In the genomic region with DNA sequence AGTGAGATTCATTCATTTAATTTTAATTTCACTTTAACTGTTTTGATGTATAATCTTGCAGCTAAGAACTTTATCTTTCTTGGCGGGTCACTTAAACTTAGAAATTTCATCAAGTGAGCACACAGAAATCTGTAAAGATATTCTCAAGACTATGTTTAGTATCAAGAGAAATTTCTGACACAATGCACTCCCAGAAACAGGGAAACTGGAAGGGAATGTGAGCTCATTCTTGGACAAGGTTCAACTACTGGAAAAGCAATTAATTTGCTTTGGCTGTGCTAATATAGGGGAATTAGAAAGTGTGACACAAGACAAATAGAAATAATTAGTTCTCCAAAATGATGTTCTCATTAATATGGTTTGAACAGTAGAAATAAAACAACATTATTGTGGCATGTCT, we compare ENCODE assay signal across 21 cellular contexts.
DNase-seq lines count a peak whose midpoint lies in the region; TF ChIP-seq lines count a peak whose summit lies in the region.
"Had no signal": no experiment of that assay in that cellular context is flagged by ENCODE, and none has a peak within 500 bp of the region (broad histone marks: within the 10 kb centered on the region; RNA-seq: fewer than 3 reads in every experiment).

No MANE protein-coding gene starts in this region.

- no peaks in the 10 kb centered on the region for H3K27me3 ChIP-seq in fibroblast of lung (ENCODE audit: control insufficient read depth, insufficient read depth, low read length)
- H3K27me3 ChIP-seq: BLaER1, SJCRH30 had no signal

- H3K36me3 ChIP-seq in fibroblast of lung (ENCODE audit: control insufficient read depth, insufficient read depth, low read length) = no peaks in the 10 kb centered on the region
- H3K36me3 ChIP-seq: BLaER1, SJCRH30 had no signal

- H3K4me2 ChIP-seq in fibroblast of lung (ENCODE audit: extremely low read depth, insufficient read depth, low read length) = no peak overlapping the region
- H3K4me2 ChIP-seq: BLaER1, KMS-11 had no signal

- H2AFZ ChIP-seq in fibroblast of lung (ENCODE audit: low read length) = no peak overlapping the region

- H3K79me2 ChIP-seq in fibroblast of lung (ENCODE audit: control insufficient read depth, insufficient read depth, low read length) = no peaks in the 10 kb centered on the region

- H3K4me3 ChIP-seq in fibroblast of lung (replicated peaks in 1 of 4; ENCODE audit: control extremely low read depth in 1 of 4, insufficient read depth in 1 of 4, low read depth in 3 of 4, low read length in 4 of 4) = no peak overlapping the region
- H3K4me3 ChIP-seq: BLaER1, SJCRH30 had no signal

- H4K20me1 ChIP-seq in fibroblast of lung (ENCODE audit: control insufficient read depth, extremely low read depth, insufficient read depth, low read length) = no peaks in the 10 kb centered on the region
- H4K20me1 ChIP-seq: BLaER1 had no signal

- no peaks in the 10 kb centered on the region for H3K9me3 ChIP-seq in fibroblast of lung (ENCODE audit: control insufficient read depth, insufficient read depth, low read depth, low read length)
- H3K9me3 ChIP-seq: BLaER1, SJCRH30 had no signal

- no peak for TF ChIP-seq CTCF in fibroblast of lung (conservative IDR thresholded peaks at IDR 0.05 in 1 of 2, IDR thresholded peaks at IDR 0.05 in 1 of 2; ENCODE audit: low read depth in 1 of 2, low read length in 2 of 2)

- DNase-seq in DMS 273 (lab: John Stamatoyannopoulos, UW; ENCODE audit: unreplicated experiment) (peak; percentile 52), DMS 273 treated with DMSO at 0.1 percent for 48 hours (lab: John Stamatoyannopoulos, UW) (no peak), G401 (ENCODE audit: low spot score) (peak; percentile 9), amniotic epithelial cell (ENCODE audit: low read depth) (peak; percentile 24), fibroblast of lung (ENCODE audit: low read depth in 2 of 2) (peak; percentile 4 to 11), COLO668 (lab: John Stamatoyannopoulos, UW; ENCODE audit: unreplicated experiment) (no peak), superior temporal gyrus (ENCODE audit: extremely low spot score) (no peak), NCI-H2029 (lab: John Stamatoyannopoulos, UW) (no peak)
- DNase-seq: ACHN; CD4-positive, alpha-beta T cell; GDM1; IMR-90; MV-4-11; NCI-H187; NCI-H2107; NCI-H510A; NCI-H748 treated with DMSO at 0.1 percent for 48 hours; SJCRH30 had no signal

- H3K4me1 ChIP-seq in fibroblast of lung (ENCODE audit: control insufficient read depth, extremely low read depth, insufficient read depth, low read length) = no peaks in the 10 kb centered on the region
- H3K4me1 ChIP-seq: SJCRH30 had no signal

- in situ Hi-C loops in G401 (cut with HindIII; ENCODE audit: low sequenced_read_pairs) = no loop called here

- H3K9ac ChIP-seq in fibroblast of lung (ENCODE audit: insufficient read depth, low read length) = no peak overlapping the region
- H3K9ac ChIP-seq: BLaER1, KMS-11 had no signal

- no peak overlapping the region for H3K27ac ChIP-seq in fibroblast of lung (ENCODE audit: insufficient read depth, low read length)
- H3K27ac ChIP-seq: 22Rv1, BLaER1, KMS-11, SJCRH30 had no signal

Comparison
In these comparisons a context has a peak if more than half of its experiments do, and no peak if none do; other contexts are left out.
1. DNase-seq: peak in DMS 273 (single experiment), G401 (single experiment), amniotic epithelial cell (single experiment) and fibroblast of lung (2 of 2); none in DMS 273 treated with DMSO at 0.1 percent for 48 hours (single experiment), COLO668 (single experiment), superior temporal gyrus (single experiment) and NCI-H2029 (single experiment).